Comparison of ENCODE assay signal across 8 cellular contexts in the genomic region with DNA sequence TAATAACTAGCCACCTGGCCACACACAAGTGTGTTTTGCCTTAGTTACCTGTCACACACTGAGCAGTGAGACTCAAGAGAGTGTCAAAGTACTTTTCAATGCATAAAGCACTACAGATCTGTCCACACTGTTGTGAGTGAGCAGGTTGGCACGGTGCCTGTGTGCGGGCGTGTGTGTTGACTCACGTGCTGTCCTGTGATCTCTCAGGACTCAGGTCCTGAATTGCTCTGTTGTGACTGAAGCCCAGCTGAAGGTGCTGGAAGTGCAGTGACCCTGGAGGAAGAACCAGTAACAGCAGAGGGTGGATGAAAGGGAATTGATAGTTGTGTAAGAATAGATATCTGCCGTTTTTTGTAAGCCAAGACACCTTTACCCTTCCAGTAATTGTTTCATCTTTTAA. TPM values are rescaled to one million over a fixed set of nuclear protein-coding genes. Genes with fewer than 3 reads are reported as not detected.
DNase-seq lines count a peak whose midpoint lies in the region; ATAC-seq, FAIRE-seq and TF ChIP-seq lines count a peak whose summit lies in the region.

No MANE protein-coding gene starts in this region.

- H3K4me3 Mint-ChIP-seq in naive thymus-derived CD8-positive, alpha-beta T cell = peak overlapping the region in 3 of 10 donors; percentile 4 to 12 (median 8)
- H3K4me3 Mint-ChIP-seq in chondrocyte (ENCODE audit: unreplicated experiment) = no peak overlapping the region

- H3K9me3 Mint-ChIP-seq in naive thymus-derived CD8-positive, alpha-beta T cell = peaks cover 0 to 16% (median 10%) of the 10 kb centered on the region in 9 donors
- peaks cover 9% of the 10 kb centered on the region for H3K9me3 Mint-ChIP-seq in chondrocyte (ENCODE audit: low read depth)

- H3K27ac ChIP-seq in K562 (ENCODE audit: extremely low read depth, low read depth, low read length) = no peak overlapping the region
- H3K27ac ChIP-seq in ascending aorta = no peak overlapping the region

- H3K79me2 ChIP-seq in K562 (ENCODE audit: control insufficient read depth, insufficient read depth, low read length) = no peaks in the 10 kb centered on the region

- H3K4me1 ChIP-seq in K562 (replicated peaks in 1 of 2; ENCODE audit: control insufficient read depth in 2 of 2, insufficient read depth in 2 of 2, low read length in 2 of 2) (no peaks in the 10 kb centered on the region), ascending aorta (no peaks in the 10 kb centered on the region)

- intact Hi-C loops in K562 (cut with micrococcal nuclease) = no loop called here
- intact Hi-C loops in ascending aorta (cut with DNase I) = no loop called here

- peak; percentile 49; the same call in 2 of the 3 replicates for ATAC-seq in K562
- peak; percentile 58 to 60 for ATAC-seq in naive thymus-derived CD8-positive, alpha-beta T cell
- ATAC-seq in GM18873 (IDR thresholded peaks at IDR 0.05; ENCODE audit: low FRiP score, unreplicated experiment) = no peak
- no peak for ATAC-seq in GM18511 (IDR thresholded peaks at IDR 0.05; ENCODE audit: unreplicated experiment)

- in situ Hi-C loops in K562 (cut with MboI) = no loop called here

- CTCF ChIA-PET in K562 (lab: Yijun Ruan, JAX; ENCODE audit: low intra/inter-chr PET ratio) = no interaction called here

- H3K27me3 ChIP-seq in K562 (ENCODE audit: control insufficient read depth in 2 of 2, insufficient read depth in 2 of 2, low read length in 2 of 2) (peaks cover 6 to 15% of the 10 kb centered on the region in 2 experiments; a peak in 3 of 5 replicates), ascending aorta (no peaks in the 10 kb centered on the region)

- 2% methylated on average over 5 of the region's 5 CpGs for WGBS in K562 (ENCODE audit: insufficient coverage, low coverage, missing lambda C conversion rate)

- BruUV-seq in K562 (replicated peaks; lab: Mats Ljungman, UMichigan) = no TSS peak

- H3K27me3 Mint-ChIP-seq in naive thymus-derived CD8-positive, alpha-beta T cell = no peaks in the 10 kb centered on the region
- H3K27me3 Mint-ChIP-seq in chondrocyte (ENCODE audit: low read depth) = peaks cover 35% of the 10 kb centered on the region

- H3K27ac Mint-ChIP-seq in naive thymus-derived CD8-positive, alpha-beta T cell = peak overlapping the region in 8 of 10 donors; percentile 2 to 81 (median 26)
- H3K27ac Mint-ChIP-seq in chondrocyte (ENCODE audit: unreplicated experiment) = no peak overlapping the region

- no peaks in the 10 kb centered on the region for H4K20me1 ChIP-seq in K562 (replicated peaks; ENCODE audit: control insufficient read depth, insufficient read depth, low read length)

- DNase-seq in DMS53 treated with DMSO at 0.1 percent for 48 hours (lab: John Stamatoyannopoulos, UW; ENCODE audit: unreplicated experiment) = peak; percentile 84
- DNase-seq in NCI-H2029 (lab: John Stamatoyannopoulos, UW) = peak; percentile 85
- peak in 1 of 4 experiments; percentile 15 for DNase-seq in K562 (ENCODE audit: extremely low read depth in 1 of 4, low spot score in 3 of 4)
- peak in 2 of 10 donors; percentile 11 to 15 for DNase-seq in naive thymus-derived CD8-positive, alpha-beta T cell
- no peak for DNase-seq in ascending aorta (ENCODE audit: low spot score in 2 of 2)
- DNase-seq in chondrocyte (ENCODE audit: low spot score) = no peak

- peaks cover 14 to 40% (median 27%) of the 10 kb centered on the region in 4 donors for H3K4me1 Mint-ChIP-seq in naive thymus-derived CD8-positive, alpha-beta T cell
- peaks cover 3% of the 10 kb centered on the region for H3K4me1 Mint-ChIP-seq in chondrocyte (ENCODE audit: low read depth)

- TF ChIP-seq POLR2A in K562 (conservative IDR thresholded peaks at IDR 0.05) = no peak

- H3K36me3 ChIP-seq in K562 (ENCODE audit: control insufficient read depth, insufficient read depth, low read length) = no peaks in the 10 kb centered on the region
- H3K36me3 ChIP-seq in ascending aorta = no peaks in the 10 kb centered on the region

- no peak for TF ChIP-seq RAD21 in K562 (CRISPR knock-in tag; conservative IDR thresholded peaks at IDR 0.05 in 1 of 2, IDR thresholded peaks at IDR 0.05 in 1 of 2)

- H3K4me2 ChIP-seq in K562 (ENCODE audit: insufficient read depth, low read length) = no peak overlapping the region

- TF ChIP-seq EP300 in K562 (IDR thresholded peaks at IDR 0.05; ENCODE audit: low read length) = no peak

- H3K9ac ChIP-seq in K562 (ENCODE audit: insufficient read depth in 1 of 2, low read depth in 2 of 2, low read length in 2 of 2) = no peak overlapping the region

- H3K9me1 ChIP-seq in K562 (ENCODE audit: control insufficient read depth, insufficient read depth, low read length) = no peaks in the 10 kb centered on the region

- no peak overlapping the region for H2AFZ ChIP-seq in K562 (ENCODE audit: low read depth, low read length)

- peaks cover 17 to 28% (median 21%) of the 10 kb centered on the region in 3 donors for H3K36me3 Mint-ChIP-seq in naive thymus-derived CD8-positive, alpha-beta T cell
- H3K36me3 Mint-ChIP-seq in chondrocyte (ENCODE audit: low read depth) = peaks cover 6% of the 10 kb centered on the region

- no peak for FAIRE-seq in K562 (lab: Jason Lieb, UNC)

- no peak overlapping the region for H3K4me3 ChIP-seq in K562
- no peak overlapping the region for H3K4me3 ChIP-seq in ascending aorta

- POLR2A ChIA-PET in K562 (lab: Yijun Ruan, JAX) = no interaction called here
- POLR2A ChIA-PET in naive thymus-derived CD8-positive, alpha-beta T cell (lab: Charles Lee) = interaction anchor here (1.4 kb wide), 1 partner anchor 8 kb away, joined by 4 read pairs; no protein-coding TSS in a partner anchor

- H3K9me3 ChIP-seq in K562 (replicated peaks; ENCODE audit: control insufficient read depth, insufficient read depth, low read depth, low read length) = no peaks in the 10 kb centered on the region
- H3K9me3 ChIP-seq in ascending aorta = peaks cover 0 to 11% of the 10 kb centered on the region in 2 donors

- TF ChIP-seq CTCF in K562 (IDR thresholded peaks at IDR 0.05 in 2 of 3, conservative IDR thresholded peaks at IDR 0.05 in 1 of 3; ENCODE audit: insufficient read depth in 2 of 3, low read depth in 1 of 3, low read length in 3 of 3) (no peak), ascending aorta (IDR thresholded peaks at IDR 0.05) (no peak), chondrocyte (IDR thresholded peaks at IDR 0.05) (no peak)

TF ChIP-seq in K562, 482 proteins besides CTCF, POLR2A, EP300 and RAD21 (continues in another document):
- TF ChIP-seq, protein P1, sequence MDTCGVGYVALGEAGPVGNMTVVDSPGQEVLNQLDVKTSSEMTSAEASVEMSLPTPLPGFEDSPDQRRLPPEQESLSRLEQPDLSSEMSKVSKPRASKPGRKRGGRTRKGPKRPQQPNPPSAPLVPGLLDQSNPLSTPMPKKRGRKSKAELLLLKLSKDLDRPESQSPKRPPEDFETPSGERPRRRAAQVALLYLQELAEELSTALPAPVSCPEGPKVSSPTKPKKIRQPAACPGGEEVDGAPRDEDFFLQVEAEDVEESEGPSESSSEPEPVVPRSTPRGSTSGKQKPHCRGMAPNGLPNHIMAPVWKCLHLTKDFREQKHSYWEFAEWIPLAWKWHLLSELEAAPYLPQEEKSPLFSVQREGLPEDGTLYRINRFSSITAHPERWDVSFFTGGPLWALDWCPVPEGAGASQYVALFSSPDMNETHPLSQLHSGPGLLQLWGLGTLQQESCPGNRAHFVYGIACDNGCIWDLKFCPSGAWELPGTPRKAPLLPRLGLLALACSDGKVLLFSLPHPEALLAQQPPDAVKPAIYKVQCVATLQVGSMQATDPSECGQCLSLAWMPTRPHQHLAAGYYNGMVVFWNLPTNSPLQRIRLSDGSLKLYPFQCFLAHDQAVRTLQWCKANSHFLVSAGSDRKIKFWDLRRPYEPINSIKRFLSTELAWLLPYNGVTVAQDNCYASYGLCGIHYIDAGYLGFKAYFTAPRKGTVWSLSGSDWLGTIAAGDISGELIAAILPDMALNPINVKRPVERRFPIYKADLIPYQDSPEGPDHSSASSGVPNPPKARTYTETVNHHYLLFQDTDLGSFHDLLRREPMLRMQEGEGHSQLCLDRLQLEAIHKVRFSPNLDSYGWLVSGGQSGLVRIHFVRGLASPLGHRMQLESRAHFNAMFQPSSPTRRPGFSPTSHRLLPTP (IDR thresholded peaks at IDR 0.05; ENCODE audit: borderline replicate concordance, extremely low read depth, insufficient read length) = no peak
- TF ChIP-seq ZNF699 (CRISPR knock-in tag; IDR thresholded peaks at IDR 0.05; ENCODE audit: insufficient replicate concordance) = no peak
- TF ChIP-seq NFIC (IDR thresholded peaks at IDR 0.05) = peak; percentile 60
- TF ChIP-seq RNF2 (IDR thresholded peaks at IDR 0.05) = 0 out of 2 replicates have a peak, but pooled peaks have one; percentile 21
- TF ChIP-seq RBM25 (IDR thresholded peaks at IDR 0.05; ENCODE audit: low read depth, low read length, severe bottlenecking) = no peak
- TF ChIP-seq BHLHE40 (IDR thresholded peaks at IDR 0.05; ENCODE audit: low read length) = peak; percentile 64

RNA-seq across cellular contexts. Expression of a gene that starts 18.3 kb away (rescaled TPM):
- 0.81 and 1.3 TPM in 2 replicates for total RNA-seq in K562 (2011; cell fraction: chromatin; rRNA removed; ENCODE audit: low replicate concordance)
- total RNA-seq in K562 (2011; cell fraction: nucleolus; rRNA removed) = 0.33 and 1.4 TPM in 2 replicates
- total RNA-seq in K562 (2011; cell fraction: nucleoplasm; rRNA removed) = 0.38 and 2.0 TPM in 2 replicates
- total RNA-seq in K562 (2014; rRNA removed) = not detected in 2 replicates
- 0.07 and 0.26 TPM in 2 replicates for total RNA-seq in K562 (2014; rRNA removed; fragmentation: Illumina TruSeq; extraction: Trizol)
- total RNA-seq in K562 (2015; rRNA removed; fragmentation: Illumina TruSeq; extraction: Trizol) = not detected in 2 replicates
- total RNA-seq in K562 (2021) = 0.02 and 0.34 TPM in 2 replicates
- polyA plus RNA-seq in K562 (2011; rRNA removed) = 0.07 and 0.54 TPM in 2 replicates
- 0.40 TPM in 1 of 2 replicates, not detected in the other for polyA plus RNA-seq in K562 (2011; cell fraction: cytosol; rRNA removed)
- 0.21 and 0.40 TPM in 2 replicates for polyA plus RNA-seq in K562 (2011; cell fraction: nucleus; rRNA removed)
- 0.03 and 0.08 TPM in 2 replicates for polyA plus RNA-seq in K562 (2012)
- 0.21 and 0.25 TPM in 2 replicates for polyA plus RNA-seq in K562 (2014; fragmentation: Illumina TruSeq; extraction: Trizol)
- polyA plus RNA-seq in K562 (2014; fragmentation: Nextera tagmentation; extraction: Ambion mirVana) = not detected
- polyA plus RNA-seq in K562 (2014; rRNA removed) = 0.24 TPM in 1 of 2 replicates, not detected in the other
- polyA minus RNA-seq in K562 (2011; rRNA and poly(A)+ RNA removed) = 1.3 TPM in 1 of 2 replicates, not detected in the other
- polyA minus RNA-seq in K562 (2011; cell fraction: cytosol; rRNA and poly(A)+ RNA removed) = not detected in 2 replicates
- not detected in 2 replicates for polyA minus RNA-seq in K562 (2011; cell fraction: nucleus; rRNA and poly(A)+ RNA removed)
- total RNA-seq in naive thymus-derived CD8-positive, alpha-beta T cell = 10 to 100 TPM; 24.7 to 26.1 TPM
- 10 to 100 TPM; 15.5 to 27.7 (median 20.0) TPM for polyA plus RNA-seq in naive thymus-derived CD8-positive, alpha-beta T cell
- total RNA-seq in ascending aorta = 7.8 TPM
- total RNA-seq in chondrocyte = 0.02 TPM in 1 of 3 replicates, not detected in the others

Comparison
In these comparisons a context has a peak if more than half of its experiments do, and no peak if none do; other contexts are left out.
1. DNase-seq: peak in DMS53 treated with DMSO at 0.1 percent for 48 hours (single experiment) and NCI-H2029 (single experiment); none in ascending aorta (0 of 2) and chondrocyte (single experiment).
2. ATAC-seq: peak in K562 (single experiment) and naive thymus-derived CD8-positive, alpha-beta T cell (2 of 2); none in GM18873 (single experiment) and GM18511 (single experiment).